1 cellular context compared by ENCODE assay signal in the genomic region with DNA sequence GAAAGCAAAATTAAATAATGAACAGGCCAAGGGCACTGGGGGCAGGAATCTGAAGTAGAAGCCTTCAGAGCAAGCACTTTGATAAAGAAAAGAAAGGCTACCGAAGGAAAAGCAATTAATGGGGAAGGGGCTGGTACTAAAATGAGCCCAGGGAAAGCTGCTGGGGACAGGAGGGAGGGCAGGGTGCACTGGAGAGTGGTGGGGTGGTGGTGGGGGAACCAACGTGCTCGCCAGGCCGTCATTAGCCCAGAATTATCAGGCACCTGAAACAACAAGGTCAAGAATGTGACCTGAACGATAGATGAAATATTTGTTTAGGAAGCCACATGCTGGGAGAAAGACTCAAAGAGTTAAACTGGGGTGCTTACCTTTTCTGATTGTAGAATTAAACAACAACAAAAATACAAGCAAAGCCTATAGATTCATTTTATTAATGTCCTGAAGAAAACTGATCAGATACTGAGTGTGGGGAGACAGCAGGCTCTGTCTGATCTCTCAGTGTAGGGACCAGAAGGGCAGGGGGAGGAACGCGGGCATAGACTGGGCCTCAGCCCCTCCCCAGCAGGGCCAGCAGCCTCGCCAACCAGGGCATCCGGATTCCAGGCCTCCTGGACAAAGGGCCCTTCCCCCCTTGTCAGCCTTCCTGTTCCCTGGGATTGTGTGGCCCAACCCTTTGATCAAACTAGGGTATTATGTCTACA.
TF ChIP-seq lines count a peak whose summit lies in the region.

No MANE protein-coding gene starts in this region.

TF ChIP-seq in HepG2, 621 proteins besides CTCF, POLR2A, EP300 and RAD21 (continued from another document and continues in another):
- TF ChIP-seq, protein P1, sequence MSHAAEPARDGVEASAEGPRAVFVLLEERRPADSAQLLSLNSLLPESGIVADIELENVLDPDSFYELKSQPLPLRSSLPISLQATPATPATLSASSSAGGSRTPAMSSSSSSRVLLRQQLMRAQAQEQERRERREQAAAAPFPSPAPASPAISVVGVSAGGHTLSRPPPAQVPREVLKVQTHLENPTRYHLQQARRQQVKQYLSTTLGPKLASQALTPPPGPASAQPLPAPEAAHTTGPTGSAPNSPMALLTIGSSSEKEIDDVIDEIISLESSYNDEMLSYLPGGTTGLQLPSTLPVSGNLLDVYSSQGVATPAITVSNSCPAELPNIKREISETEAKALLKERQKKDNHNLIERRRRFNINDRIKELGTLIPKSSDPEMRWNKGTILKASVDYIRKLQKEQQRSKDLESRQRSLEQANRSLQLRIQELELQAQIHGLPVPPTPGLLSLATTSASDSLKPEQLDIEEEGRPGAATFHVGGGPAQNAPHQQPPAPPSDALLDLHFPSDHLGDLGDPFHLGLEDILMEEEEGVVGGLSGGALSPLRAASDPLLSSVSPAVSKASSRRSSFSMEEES (CRISPR knock-in tag; IDR thresholded peaks at IDR 0.05) = peak; percentile 78
- TF ChIP-seq ZNF441 (CRISPR knock-in tag; IDR thresholded peaks at IDR 0.05; ENCODE audit: borderline replicate concordance) (0 out of 2 replicates have a peak, but pooled peaks have one; percentile 22), FOXA3 (CRISPR knock-in tag; IDR thresholded peaks at IDR 0.05) (peak; percentile 62), ZFY (CRISPR knock-in tag; IDR thresholded peaks at IDR 0.05) (peak; percentile 77), CC2D1A (CRISPR knock-in tag; IDR thresholded peaks at IDR 0.05) (no peak), MEF2D (CRISPR knock-in tag; IDR thresholded peaks at IDR 0.05) (peak; percentile 48; the same call in 1 of the 2 replicates), GABPA (IDR thresholded peaks at IDR 0.05; ENCODE audit: low read depth, low read length) (no peak), GABPA (CRISPR knock-in tag; IDR thresholded peaks at IDR 0.05; ENCODE audit: low read depth) (peak; percentile 58; the same call in 1 of the 2 replicates), GTF2F1 (IDR thresholded peaks at IDR 0.05; ENCODE audit: low read length) (no peak), ELF3 (CRISPR knock-in tag; IDR thresholded peaks at IDR 0.05) (peak; percentile 75), ZNF382 (CRISPR knock-in tag; IDR thresholded peaks at IDR 0.05; ENCODE audit: borderline replicate concordance) (no peak), ZNF12 (CRISPR knock-in tag; IDR thresholded peaks at IDR 0.05) (peak; percentile 25; the same call in 1 of the 2 replicates), HOXD1 (CRISPR knock-in tag; IDR thresholded peaks at IDR 0.05) (peak; percentile 55; the same call in 1 of the 2 replicates), ZNF7 (CRISPR knock-in tag; IDR thresholded peaks at IDR 0.05) (no peak), KDM4B (CRISPR knock-in tag; IDR thresholded peaks at IDR 0.05) (0 out of 2 replicates have a peak, but pooled peaks have one; percentile 33), ZNF256 (CRISPR knock-in tag; conservative IDR thresholded peaks at IDR 0.05) (no peak), SIX1 (CRISPR knock-in tag; IDR thresholded peaks at IDR 0.05; ENCODE audit: borderline replicate concordance) (peak; percentile 53; the same call in 1 of the 2 replicates), TOPORS (CRISPR knock-in tag; IDR thresholded peaks at IDR 0.05) (peak; percentile 43; the same call in 1 of the 2 replicates), ZNF550 (CRISPR knock-in tag; IDR thresholded peaks at IDR 0.05; ENCODE audit: borderline replicate concordance) (no peak), ZNF644 (CRISPR knock-in tag; IDR thresholded peaks at IDR 0.05; ENCODE audit: low read depth) (peak; percentile 61), RARA (CRISPR knock-in tag; IDR thresholded peaks at IDR 0.05) (peak; percentile 60), RCOR2 (CRISPR knock-in tag; IDR thresholded peaks at IDR 0.05) (0 out of 2 replicates have a peak, but pooled peaks have one; percentile 61), MED8 (CRISPR knock-in tag; IDR thresholded peaks at IDR 0.05; ENCODE audit: insufficient replicate concordance) (peak; percentile 6), GFI1 (CRISPR knock-in tag; IDR thresholded peaks at IDR 0.05; ENCODE audit: borderline replicate concordance) (peak; percentile 55), PRPF4 (IDR thresholded peaks at IDR 0.05; ENCODE audit: low read depth, low read length, poor library complexity, severe bottlenecking) (peak; percentile 12), HNF4G (IDR thresholded peaks at IDR 0.05; ENCODE audit: borderline replicate concordance, low read depth, low read length) (peak; percentile 63; the same call in 1 of the 2 replicates), HNF4G (CRISPR knock-in tag; IDR thresholded peaks at IDR 0.05; ENCODE audit: borderline replicate concordance, low read depth) (peak; percentile 55; the same call in 1 of the 2 replicates), TAF1 (CRISPR knock-in tag; IDR thresholded peaks at IDR 0.05) (no peak), ZNF292 (CRISPR knock-in tag; IDR thresholded peaks at IDR 0.05; ENCODE audit: borderline replicate concordance, low read depth) (peak; percentile 95), ZNF598 (CRISPR knock-in tag; IDR thresholded peaks at IDR 0.05; ENCODE audit: borderline replicate concordance) (0 out of 2 replicates have a peak, but pooled peaks have one; percentile 39), RXRA (CRISPR knock-in tag; IDR thresholded peaks at IDR 0.05) (peak; percentile 70; the same call in 1 of the 2 replicates), ZNF138 (CRISPR knock-in tag; IDR thresholded peaks at IDR 0.05; ENCODE audit: low read depth) (no peak), ZBTB7A (CRISPR knock-in tag; IDR thresholded peaks at IDR 0.05) (peak; percentile 10; the same call in 1 of the 2 replicates), PHF8 (CRISPR knock-in tag; IDR thresholded peaks at IDR 0.05) (peak; percentile 54; the same call in 1 of the 2 replicates)
- TF ChIP-seq, protein P2, sequence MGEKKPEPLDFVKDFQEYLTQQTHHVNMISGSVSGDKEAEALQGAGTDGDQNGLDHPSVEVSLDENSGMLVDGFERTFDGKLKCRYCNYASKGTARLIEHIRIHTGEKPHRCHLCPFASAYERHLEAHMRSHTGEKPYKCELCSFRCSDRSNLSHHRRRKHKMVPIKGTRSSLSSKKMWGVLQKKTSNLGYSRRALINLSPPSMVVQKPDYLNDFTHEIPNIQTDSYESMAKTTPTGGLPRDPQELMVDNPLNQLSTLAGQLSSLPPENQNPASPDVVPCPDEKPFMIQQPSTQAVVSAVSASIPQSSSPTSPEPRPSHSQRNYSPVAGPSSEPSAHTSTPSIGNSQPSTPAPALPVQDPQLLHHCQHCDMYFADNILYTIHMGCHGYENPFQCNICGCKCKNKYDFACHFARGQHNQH (CRISPR knock-in tag; IDR thresholded peaks at IDR 0.05) = peak; percentile 81
- TF ChIP-seq, protein P3, sequence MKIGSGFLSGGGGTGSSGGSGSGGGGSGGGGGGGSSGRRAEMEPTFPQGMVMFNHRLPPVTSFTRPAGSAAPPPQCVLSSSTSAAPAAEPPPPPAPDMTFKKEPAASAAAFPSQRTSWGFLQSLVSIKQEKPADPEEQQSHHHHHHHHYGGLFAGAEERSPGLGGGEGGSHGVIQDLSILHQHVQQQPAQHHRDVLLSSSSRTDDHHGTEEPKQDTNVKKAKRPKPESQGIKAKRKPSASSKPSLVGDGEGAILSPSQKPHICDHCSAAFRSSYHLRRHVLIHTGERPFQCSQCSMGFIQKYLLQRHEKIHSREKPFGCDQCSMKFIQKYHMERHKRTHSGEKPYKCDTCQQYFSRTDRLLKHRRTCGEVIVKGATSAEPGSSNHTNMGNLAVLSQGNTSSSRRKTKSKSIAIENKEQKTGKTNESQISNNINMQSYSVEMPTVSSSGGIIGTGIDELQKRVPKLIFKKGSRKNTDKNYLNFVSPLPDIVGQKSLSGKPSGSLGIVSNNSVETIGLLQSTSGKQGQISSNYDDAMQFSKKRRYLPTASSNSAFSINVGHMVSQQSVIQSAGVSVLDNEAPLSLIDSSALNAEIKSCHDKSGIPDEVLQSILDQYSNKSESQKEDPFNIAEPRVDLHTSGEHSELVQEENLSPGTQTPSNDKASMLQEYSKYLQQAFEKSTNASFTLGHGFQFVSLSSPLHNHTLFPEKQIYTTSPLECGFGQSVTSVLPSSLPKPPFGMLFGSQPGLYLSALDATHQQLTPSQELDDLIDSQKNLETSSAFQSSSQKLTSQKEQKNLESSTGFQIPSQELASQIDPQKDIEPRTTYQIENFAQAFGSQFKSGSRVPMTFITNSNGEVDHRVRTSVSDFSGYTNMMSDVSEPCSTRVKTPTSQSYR (CRISPR knock-in tag; IDR thresholded peaks at IDR 0.05; ENCODE audit: borderline replicate concordance) = peak; percentile 95
- TF ChIP-seq, protein P4, sequence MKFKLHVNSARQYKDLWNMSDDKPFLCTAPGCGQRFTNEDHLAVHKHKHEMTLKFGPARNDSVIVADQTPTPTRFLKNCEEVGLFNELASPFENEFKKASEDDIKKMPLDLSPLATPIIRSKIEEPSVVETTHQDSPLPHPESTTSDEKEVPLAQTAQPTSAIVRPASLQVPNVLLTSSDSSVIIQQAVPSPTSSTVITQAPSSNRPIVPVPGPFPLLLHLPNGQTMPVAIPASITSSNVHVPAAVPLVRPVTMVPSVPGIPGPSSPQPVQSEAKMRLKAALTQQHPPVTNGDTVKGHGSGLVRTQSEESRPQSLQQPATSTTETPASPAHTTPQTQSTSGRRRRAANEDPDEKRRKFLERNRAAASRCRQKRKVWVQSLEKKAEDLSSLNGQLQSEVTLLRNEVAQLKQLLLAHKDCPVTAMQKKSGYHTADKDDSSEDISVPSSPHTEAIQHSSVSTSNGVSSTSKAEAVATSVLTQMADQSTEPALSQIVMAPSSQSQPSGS (CRISPR knock-in tag; IDR thresholded peaks at IDR 0.05) = peak; percentile 59
- TF ChIP-seq, protein P5, sequence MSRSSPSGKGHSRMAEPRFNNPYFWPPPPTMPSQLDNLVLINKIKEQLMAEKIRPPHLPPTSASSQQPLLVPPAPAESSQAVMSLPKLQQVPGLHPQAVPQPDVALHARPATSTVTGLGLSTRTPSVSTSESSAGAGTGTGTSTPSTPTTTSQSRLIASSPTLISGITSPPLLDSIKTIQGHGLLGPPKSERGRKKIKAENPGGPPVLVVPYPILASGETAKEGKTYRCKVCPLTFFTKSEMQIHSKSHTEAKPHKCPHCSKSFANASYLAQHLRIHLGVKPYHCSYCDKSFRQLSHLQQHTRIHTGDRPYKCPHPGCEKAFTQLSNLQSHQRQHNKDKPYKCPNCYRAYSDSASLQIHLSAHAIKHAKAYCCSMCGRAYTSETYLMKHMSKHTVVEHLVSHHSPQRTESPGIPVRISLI (CRISPR knock-in tag; IDR thresholded peaks at IDR 0.05; ENCODE audit: borderline replicate concordance) = peak; percentile 27; the same call in 1 of the 2 replicates
- TF ChIP-seq, protein P6, sequence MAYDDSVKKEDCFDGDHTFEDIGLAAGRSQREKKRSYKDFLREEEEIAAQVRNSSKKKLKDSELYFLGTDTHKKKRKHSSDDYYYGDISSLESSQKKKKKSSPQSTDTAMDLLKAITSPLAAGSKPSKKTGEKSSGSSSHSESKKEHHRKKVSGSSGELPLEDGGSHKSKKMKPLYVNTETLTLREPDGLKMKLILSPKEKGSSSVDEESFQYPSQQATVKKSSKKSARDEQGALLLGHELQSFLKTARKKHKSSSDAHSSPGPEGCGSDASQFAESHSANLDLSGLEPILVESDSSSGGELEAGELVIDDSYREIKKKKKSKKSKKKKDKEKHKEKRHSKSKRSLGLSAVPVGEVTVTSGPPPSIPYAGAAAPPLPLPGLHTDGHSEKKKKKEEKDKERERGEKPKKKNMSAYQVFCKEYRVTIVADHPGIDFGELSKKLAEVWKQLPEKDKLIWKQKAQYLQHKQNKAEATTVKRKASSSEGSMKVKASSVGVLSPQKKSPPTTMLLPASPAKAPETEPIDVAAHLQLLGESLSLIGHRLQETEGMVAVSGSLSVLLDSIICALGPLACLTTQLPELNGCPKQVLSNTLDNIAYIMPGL (CRISPR knock-in tag; IDR thresholded peaks at IDR 0.05; ENCODE audit: borderline replicate concordance in 1 of 2, low read depth in 1 of 2) = peak in 1 of 2 experiments; percentile 52; a peak in 1 of 4 replicates
- TF ChIP-seq, protein P7, sequence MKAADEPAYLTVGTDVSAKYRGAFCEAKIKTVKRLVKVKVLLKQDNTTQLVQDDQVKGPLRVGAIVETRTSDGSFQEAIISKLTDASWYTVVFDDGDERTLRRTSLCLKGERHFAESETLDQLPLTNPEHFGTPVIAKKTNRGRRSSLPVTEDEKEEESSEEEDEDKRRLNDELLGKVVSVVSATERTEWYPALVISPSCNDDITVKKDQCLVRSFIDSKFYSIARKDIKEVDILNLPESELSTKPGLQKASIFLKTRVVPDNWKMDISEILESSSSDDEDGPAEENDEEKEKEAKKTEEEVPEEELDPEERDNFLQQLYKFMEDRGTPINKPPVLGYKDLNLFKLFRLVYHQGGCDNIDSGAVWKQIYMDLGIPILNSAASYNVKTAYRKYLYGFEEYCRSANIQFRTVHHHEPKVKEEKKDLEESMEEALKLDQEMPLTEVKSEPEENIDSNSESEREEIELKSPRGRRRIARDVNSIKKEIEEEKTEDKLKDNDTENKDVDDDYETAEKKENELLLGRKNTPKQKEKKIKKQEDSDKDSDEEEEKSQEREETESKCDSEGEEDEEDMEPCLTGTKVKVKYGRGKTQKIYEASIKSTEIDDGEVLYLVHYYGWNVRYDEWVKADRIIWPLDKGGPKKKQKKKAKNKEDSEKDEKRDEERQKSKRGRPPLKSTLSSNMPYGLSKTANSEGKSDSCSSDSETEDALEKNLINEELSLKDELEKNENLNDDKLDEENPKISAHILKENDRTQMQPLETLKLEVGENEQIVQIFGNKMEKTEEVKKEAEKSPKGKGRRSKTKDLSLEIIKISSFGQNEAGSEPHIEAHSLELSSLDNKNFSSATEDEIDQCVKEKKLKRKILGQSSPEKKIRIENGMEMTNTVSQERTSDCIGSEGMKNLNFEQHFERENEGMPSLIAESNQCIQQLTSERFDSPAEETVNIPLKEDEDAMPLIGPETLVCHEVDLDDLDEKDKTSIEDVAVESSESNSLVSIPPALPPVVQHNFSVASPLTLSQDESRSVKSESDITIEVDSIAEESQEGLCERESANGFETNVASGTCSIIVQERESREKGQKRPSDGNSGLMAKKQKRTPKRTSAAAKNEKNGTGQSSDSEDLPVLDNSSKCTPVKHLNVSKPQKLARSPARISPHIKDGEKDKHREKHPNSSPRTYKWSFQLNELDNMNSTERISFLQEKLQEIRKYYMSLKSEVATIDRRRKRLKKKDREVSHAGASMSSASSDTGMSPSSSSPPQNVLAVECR (CRISPR knock-in tag; IDR thresholded peaks at IDR 0.05; ENCODE audit: borderline replicate concordance) = peak; percentile 45; the same call in 1 of the 2 replicates
- TF ChIP-seq, protein P8, sequence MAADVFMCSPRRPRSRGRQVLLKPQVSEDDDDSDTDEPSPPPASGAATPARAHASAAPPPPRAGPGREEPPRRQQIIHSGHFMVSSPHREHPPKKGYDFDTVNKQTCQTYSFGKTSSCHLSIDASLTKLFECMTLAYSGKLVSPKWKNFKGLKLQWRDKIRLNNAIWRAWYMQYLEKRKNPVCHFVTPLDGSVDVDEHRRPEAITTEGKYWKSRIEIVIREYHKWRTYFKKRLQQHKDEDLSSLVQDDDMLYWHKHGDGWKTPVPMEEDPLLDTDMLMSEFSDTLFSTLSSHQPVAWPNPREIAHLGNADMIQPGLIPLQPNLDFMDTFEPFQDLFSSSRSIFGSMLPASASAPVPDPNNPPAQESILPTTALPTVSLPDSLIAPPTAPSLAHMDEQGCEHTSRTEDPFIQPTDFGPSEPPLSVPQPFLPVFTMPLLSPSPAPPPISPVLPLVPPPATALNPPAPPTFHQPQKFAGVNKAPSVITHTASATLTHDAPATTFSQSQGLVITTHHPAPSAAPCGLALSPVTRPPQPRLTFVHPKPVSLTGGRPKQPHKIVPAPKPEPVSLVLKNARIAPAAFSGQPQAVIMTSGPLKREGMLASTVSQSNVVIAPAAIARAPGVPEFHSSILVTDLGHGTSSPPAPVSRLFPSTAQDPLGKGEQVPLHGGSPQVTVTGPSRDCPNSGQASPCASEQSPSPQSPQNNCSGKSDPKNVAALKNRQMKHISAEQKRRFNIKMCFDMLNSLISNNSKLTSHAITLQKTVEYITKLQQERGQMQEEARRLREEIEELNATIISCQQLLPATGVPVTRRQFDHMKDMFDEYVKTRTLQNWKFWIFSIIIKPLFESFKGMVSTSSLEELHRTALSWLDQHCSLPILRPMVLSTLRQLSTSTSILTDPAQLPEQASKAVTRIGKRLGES (CRISPR knock-in tag; IDR thresholded peaks at IDR 0.05; ENCODE audit: borderline replicate concordance) = no peak
